7 cellular contexts compared by ENCODE assay signal in the genomic region with DNA sequence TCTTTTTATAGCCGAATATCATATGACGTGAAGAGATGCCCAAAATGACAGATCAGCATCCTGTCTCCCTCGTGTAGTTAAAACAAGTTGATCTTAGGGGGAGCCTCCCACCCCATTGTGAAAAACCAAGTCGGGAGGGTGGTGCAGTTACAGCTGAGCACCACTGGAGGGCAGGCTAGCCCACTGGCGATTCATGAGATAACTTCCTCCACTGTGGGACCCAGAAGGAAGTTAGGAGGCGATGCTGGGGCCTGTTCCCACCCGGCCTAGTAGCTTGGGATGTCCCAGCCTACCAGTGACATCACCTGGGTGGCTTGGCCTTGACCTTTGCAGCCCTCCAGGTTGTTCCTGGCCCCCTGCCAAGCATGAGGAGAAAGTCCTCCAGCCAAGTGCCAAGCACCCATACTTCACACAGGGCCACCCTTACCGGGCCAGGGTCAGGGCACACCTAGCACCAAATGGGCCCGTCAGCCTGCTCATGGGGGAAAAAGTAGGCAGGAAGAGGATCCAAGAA. TPM values are rescaled to one million over a fixed set of nuclear protein-coding genes. Genes with fewer than 3 reads are reported as not detected.
DNase-seq lines count a peak whose midpoint lies in the region; ATAC-seq and TF ChIP-seq lines count a peak whose summit lies in the region.

No MANE protein-coding gene starts in this region.

- TF ChIP-seq CTCF in GM12872 (IDR thresholded peaks at IDR 0.05; ENCODE audit: insufficient read depth, low read depth, low read length) (peak; percentile 99), RWPE1 (conservative IDR thresholded peaks at IDR 0.05; ENCODE audit: low read depth) (peak; percentile 97), foreskin keratinocyte (conservative IDR thresholded peaks at IDR 0.05) (peak; percentile 96), thoracic aorta (IDR thresholded peaks at IDR 0.05) (peak; percentile 98)

- H3K4me3 ChIP-seq in thoracic aorta = no peak overlapping the region

- no peak overlapping the region for H3K4me3 Mint-ChIP-seq in activated T-helper 2 cell treated with anti-CD3 and anti-CD28 coated beads, Interferon-gamma antibody, Interleukin-2, Interleukin-4, amounts not matched to agents 10 μg/mL and 5 μg/mL and 100 μg/mL, durations not matched to agents 14 hours and 24 hours and 36 hours (ENCODE audit: low read depth)

- no peaks in the 10 kb centered on the region for H3K9me3 Mint-ChIP-seq in activated T-helper 2 cell treated with anti-CD3 and anti-CD28 coated beads, Interferon-gamma antibody, Interleukin-2, Interleukin-4, amounts not matched to agents 10 μg/mL and 5 μg/mL and 100 μg/mL, durations not matched to agents 14 hours and 24 hours and 36 hours

- H3K36me3 Mint-ChIP-seq in activated T-helper 2 cell treated with anti-CD3 and anti-CD28 coated beads, Interferon-gamma antibody, Interleukin-2, Interleukin-4, amounts not matched to agents 10 μg/mL and 5 μg/mL and 100 μg/mL, durations not matched to agents 14 hours and 24 hours and 36 hours (ENCODE audit: low read depth) = peaks cover 21% of the 10 kb centered on the region

- DNase-seq in HS-5 (ENCODE audit: low read depth) = peak; percentile 52
- DNase-seq in RWPE1 (ENCODE audit: low spot score) = peak; percentile 84
- peak; percentile 66 for DNase-seq in activated T-helper 2 cell treated with anti-CD3 and anti-CD28 coated beads, Interferon-gamma antibody, Interleukin-2, Interleukin-4, amounts not matched to agents 10 μg/mL and 5 μg/mL and 100 μg/mL, durations not matched to agents 14 hours and 24 hours and 36 hours (ENCODE audit: low spot score)
- DNase-seq in foreskin keratinocyte = peak in 1 of 2 donors; percentile 40
- peak; percentile 15 for DNase-seq in occipital lobe (lab: John Stamatoyannopoulos, UW)
- peak; percentile 17 for DNase-seq in thoracic aorta (ENCODE audit: low spot score)

- intact Hi-C loops in activated T-helper 2 cell treated with anti-CD3 and anti-CD28 coated beads, Interferon-gamma antibody, Interleukin-2, Interleukin-4, amounts not matched to agents 10 μg/mL and 5 μg/mL and 100 μg/mL, durations not matched to agents 14 hours and 24 hours and 36 hours (cut with micrococcal nuclease) = loop anchor here (1.0 kb wide), 1 partner anchor 84 kb away; no protein-coding TSS in a partner anchor

- H3K4me1 ChIP-seq in foreskin keratinocyte (no peaks in the 10 kb centered on the region), thoracic aorta (ENCODE audit: control insufficient read depth in 1 of 2, low read depth in 2 of 2) (no peaks in the 10 kb centered on the region)

- H3K27me3 ChIP-seq in foreskin keratinocyte (peaks cover 7% of the 10 kb centered on the region), thoracic aorta (replicated peaks; ENCODE audit: insufficient read depth) (no peaks in the 10 kb centered on the region)

- H3K27ac ChIP-seq in RWPE1 (peak overlapping the region; percentile 31; the same call in 1 of the 2 replicates), foreskin keratinocyte (no peak overlapping the region), thoracic aorta (no peak overlapping the region)

- CTCF ChIA-PET in RWPE1 (lab: Yijun Ruan, JAX) = interaction anchor here (0.6 to 3.2 kb wide), 19 partner anchors 8 to 432 kb away, joined by 3 to 26 read pairs (median 3); a partner anchor contains a TSS

- POLR2A ChIA-PET in RWPE1 (lab: Yijun Ruan, JAX; ENCODE audit: low non-redundant PET) = interaction anchor here (0.5 kb wide), 2 partner anchors 11 to 1017 kb away, joined by 4 to 5 read pairs; no protein-coding TSS in a partner anchor

- H3K27me3 Mint-ChIP-seq in activated T-helper 2 cell treated with anti-CD3 and anti-CD28 coated beads, Interferon-gamma antibody, Interleukin-2, Interleukin-4, amounts not matched to agents 10 μg/mL and 5 μg/mL and 100 μg/mL, durations not matched to agents 14 hours and 24 hours and 36 hours (ENCODE audit: low read depth) = no peaks in the 10 kb centered on the region

- peak; percentile 73 for ATAC-seq in foreskin keratinocyte
- ATAC-seq in thoracic aorta (ENCODE audit: insufficient number of reproducible peaks, low FRiP score, low read depth) = no peak

- H3K4me1 Mint-ChIP-seq in activated T-helper 2 cell treated with anti-CD3 and anti-CD28 coated beads, Interferon-gamma antibody, Interleukin-2, Interleukin-4, amounts not matched to agents 10 μg/mL and 5 μg/mL and 100 μg/mL, durations not matched to agents 14 hours and 24 hours and 36 hours (ENCODE audit: low read depth) = peaks cover 5% of the 10 kb centered on the region

- no peaks in the 10 kb centered on the region for H3K9me3 ChIP-seq in thoracic aorta

- H3K36me3 ChIP-seq in thoracic aorta = no peaks in the 10 kb centered on the region

- peak overlapping the region; percentile 50 for H3K27ac Mint-ChIP-seq in activated T-helper 2 cell treated with anti-CD3 and anti-CD28 coated beads, Interferon-gamma antibody, Interleukin-2, Interleukin-4, amounts not matched to agents 10 μg/mL and 5 μg/mL and 100 μg/mL, durations not matched to agents 14 hours and 24 hours and 36 hours

RNA-seq across cellular contexts. Expression of a gene that starts 8.1 kb away (rescaled TPM):
- total RNA-seq in activated T-helper 2 cell treated with anti-CD3 and anti-CD28 coated beads, Interferon-gamma antibody, Interleukin-2, Interleukin-4, amounts not matched to agents 10 μg/mL and 5 μg/mL and 100 μg/mL, durations not matched to agents 14 hours and 24 hours and 36 hours = 7.6 and 9.9 TPM in 2 replicates
- total RNA-seq in foreskin keratinocyte (22.9 and 23.5 TPM in 2 replicates), occipital lobe (40.6 TPM), thoracic aorta (10 to 100 TPM; 28.3 to 47.4 TPM)
- 30.5 and 33.6 TPM in 2 replicates for polyA plus RNA-seq in foreskin keratinocyte
